ENCODE assay signal across 16 cellular contexts in genomic region chr14:36829547-36829946, GRCh38.
DNase-seq lines count a peak whose midpoint lies in the region.
"Had no signal": no experiment of that assay in that cellular context is flagged by ENCODE, and none has a peak within 500 bp of the region (broad histone marks: within the 10 kb centered on the region; RNA-seq: fewer than 3 reads in every experiment).

No MANE protein-coding gene starts in this region.

- in situ Hi-C loops in GM23248 (cut with MboI) = no loop called here

- no peak overlapping the region for H3K27ac ChIP-seq in GM23248

- no peak overlapping the region for H3K4me2 ChIP-seq in GM23248 (ENCODE audit: unreplicated experiment)

- H3K4me1 ChIP-seq in GM23248 (ENCODE audit: insufficient read depth) = no peaks in the 10 kb centered on the region
- H3K4me1 ChIP-seq: HAP-1 had no signal

- no peak overlapping the region for H3K4me3 ChIP-seq in GM23248
- H3K4me3 ChIP-seq: HAP-1 had no signal

- H3K4me1 Mint-ChIP-seq in activated T-cell treated with anti-CD3 and anti-CD28 coated beads, Interleukin-2, amount 50 U/mL, for 24 hours (ENCODE audit: low read depth) = no peaks in the 10 kb centered on the region
- H3K4me1 Mint-ChIP-seq: B cell had no signal

- H3K9me2 ChIP-seq in GM23248 (ENCODE audit: insufficient read depth) = no peaks in the 10 kb centered on the region

- H3K27me3 Mint-ChIP-seq in activated T-cell treated with anti-CD3 and anti-CD28 coated beads, Interleukin-2, amount 50 U/mL, for 24 hours = no peaks in the 10 kb centered on the region
- H3K27me3 Mint-ChIP-seq: B cell; CD4-positive, alpha-beta T cell had no signal

- DNase-seq in DMS53 (lab: John Stamatoyannopoulos, UW) (peak; percentile 69), DMS79 treated with DMSO at 0.1 percent for 48 hours (lab: John Stamatoyannopoulos, UW) (peak; percentile 97), NCI-H510A (lab: John Stamatoyannopoulos, UW) (peak; percentile 30), amniotic epithelial cell (ENCODE audit: low read depth) (peak; percentile 7), AG20443 (ENCODE audit: low spot score) (no peak), GM19240 (ENCODE audit: insufficient read length, low spot score) (no peak), GM23248 (no peak)
- DNase-seq in activated T-cell treated with anti-CD3 and anti-CD28 coated beads, Interleukin-2, amount 50 U/mL, for 24 hours = no peak
- DNase-seq: ACHN; C1 segment of cervical spinal cord; Calu3; CD4-positive, alpha-beta T cell; GOT3; HFFc6 had no signal

- H3K36me3 Mint-ChIP-seq in activated T-cell treated with anti-CD3 and anti-CD28 coated beads, Interleukin-2, amount 50 U/mL, for 24 hours (ENCODE audit: low read depth) = no peaks in the 10 kb centered on the region

- H3F3A ChIP-seq in GM23248 (ENCODE audit: insufficient read depth) = no peaks in the 10 kb centered on the region

- H3K79me2 ChIP-seq in GM23248 (ENCODE audit: insufficient read depth) = no peaks in the 10 kb centered on the region

- no peaks in the 10 kb centered on the region for H3K9me3 ChIP-seq in GM23248 (ENCODE audit: low read depth)
- H3K9me3 ChIP-seq: HAP-1 had no signal

- H3K27ac Mint-ChIP-seq in activated T-cell treated with anti-CD3 and anti-CD28 coated beads, Interleukin-2, amount 50 U/mL, for 24 hours = no peak overlapping the region
- H3K27ac Mint-ChIP-seq: B cell; CD4-positive, alpha-beta T cell; HFFc6 had no signal

- H3K9me3 Mint-ChIP-seq in activated T-cell treated with anti-CD3 and anti-CD28 coated beads, Interleukin-2, amount 50 U/mL, for 24 hours = peaks cover 11% of the 10 kb centered on the region
- H3K9me3 Mint-ChIP-seq: CD4-positive, alpha-beta T cell had no signal

- WGBS in GM23248 (ENCODE audit: low coverage in 1 of 2, low lambda C conversion rate in 2 of 2, missing lambda C conversion rate in 2 of 2), 2 experiments = 64 to 77% methylated on average over 3 of the region's 3 CpGs

- H3K27me3 ChIP-seq in GM23248 (replicated peaks; ENCODE audit: insufficient read depth) = no peaks in the 10 kb centered on the region; the same call in 1 of the 2 replicates

- no peak overlapping the region for H3K4me3 Mint-ChIP-seq in activated T-cell treated with anti-CD3 and anti-CD28 coated beads, Interleukin-2, amount 50 U/mL, for 24 hours
- H3K4me3 Mint-ChIP-seq: B cell; CD4-positive, alpha-beta T cell; HFFc6 had no signal

- no peak overlapping the region for H2AFZ ChIP-seq in GM23248

- H3K9ac ChIP-seq in GM23248 = no peak overlapping the region

- no peaks in the 10 kb centered on the region for H4K20me1 ChIP-seq in GM23248 (ENCODE audit: insufficient read depth)

- H3K36me3 ChIP-seq in GM23248 (ENCODE audit: low read depth) = no peaks in the 10 kb centered on the region
- H3K36me3 ChIP-seq: HAP-1 had no signal

Comparison
In these comparisons a context has a peak if more than half of its experiments do, and no peak if none do; other contexts are left out.
1. DNase-seq: peak in DMS53 (single experiment), DMS79 treated with DMSO at 0.1 percent for 48 hours (single experiment), NCI-H510A (single experiment) and amniotic epithelial cell (single experiment); none in AG20443 (single experiment), GM19240 (single experiment), GM23248 (single experiment) and activated T-cell treated with anti-CD3 and anti-CD28 coated beads, Interleukin-2, amount 50 U/mL, for 24 hours (single experiment).